In genomic region chr1:145823565-145824498, GRCh38 we compare ENCODE assay signal across 8 cellular contexts. TPM values are rescaled to one million over a fixed set of nuclear protein-coding genes. Genes with fewer than 3 reads are reported as not detected.
DNase-seq lines count a peak whose midpoint lies in the region; ATAC-seq and TF ChIP-seq lines count a peak whose summit lies in the region.

TSS of gene POLR3C (plus strand) at chr1:145824200. CDS start at chr1:145825777, 1,577 bp downstream.
TSS of gene RNF115 (minus strand) at chr1:145824095. CDS start at chr1:145823873, 222 bp downstream.

- POLR2A ChIA-PET in activated CD4-positive, alpha-beta T cell treated with anti-CD3 and anti-CD28 coated beads, Interleukin-2, amount 10 ng/mL, durations not matched to agents 7 days and 5 days (lab: Charles Lee), result no interaction called here

- peak within 1 kb of the TSS; percentile 90 for H3K4me3 ChIP-seq in BLaER1
- H3K4me3 ChIP-seq in coronary artery, result peak within 1 kb of the TSS; percentile 71

- H3K9me3 Mint-ChIP-seq in activated CD4-positive, alpha-beta T cell treated with anti-CD3 and anti-CD28 coated beads, Interleukin-2, amount 10 ng/mL, durations not matched to agents 7 days and 5 days, result no peaks in the 10 kb centered on the region

- peak within 1 kb of the TSS; percentile 89 for H3K27ac ChIP-seq in BLaER1
- peak within 1 kb of the TSS; percentile 71 to 92 for H3K27ac ChIP-seq in coronary artery

- peak within 1 kb of the TSS; percentile 95 for H3K27ac Mint-ChIP-seq in activated CD4-positive, alpha-beta T cell treated with anti-CD3 and anti-CD28 coated beads, Interleukin-2, amount 10 ng/mL, durations not matched to agents 7 days and 5 days

- peaks cover 5% of the 10 kb centered on the region for H3K9me3 ChIP-seq in BLaER1

- TF ChIP-seq CTCF in coronary artery (IDR thresholded peaks at IDR 0.05), result no peak

- H3K4me1 Mint-ChIP-seq in activated CD4-positive, alpha-beta T cell treated with anti-CD3 and anti-CD28 coated beads, Interleukin-2, amount 10 ng/mL, durations not matched to agents 7 days and 5 days, result peaks cover 37% of the 10 kb centered on the region

- peaks cover 39% of the 10 kb centered on the region for H3K36me3 ChIP-seq in BLaER1

- CTCF ChIA-PET in activated CD4-positive, alpha-beta T cell treated with anti-CD3 and anti-CD28 coated beads, Interleukin-2, amount 10 ng/mL, durations not matched to agents 7 days and 5 days (lab: Charles Lee), result interaction anchor here (0.9 to 4.2 kb wide), 5 partner anchors 11 to 198 kb away, joined by 3 to 24 read pairs (median 5); partner anchors contain the start of genes HJV and NUDT17

- H3K27me3 ChIP-seq in BLaER1, result no peaks in the 10 kb centered on the region

- DNase-seq in NCI-H69 (lab: John Stamatoyannopoulos, UW) (peak; percentile 98), coronary artery (ENCODE audit: low spot score) (peak; percentile 94), left kidney (ENCODE audit: low read depth, low spot score) (peak; percentile 98)
- peak; percentile 92 for DNase-seq in activated CD4-positive, alpha-beta T cell treated with anti-CD3 and anti-CD28 coated beads, Interleukin-2, amount 10 ng/mL, durations not matched to agents 7 days and 5 days
- peak; percentile 83 to 86 for DNase-seq in stimulated activated CD4-positive, alpha-beta T cell treated with anti-CD3 and anti-CD28 coated beads, Interleukin-2, amount 100 ng/mL, for 24 hours

- ATAC-seq in GM19351 (IDR thresholded peaks at IDR 0.05; ENCODE audit: unreplicated experiment) (peak; percentile 84), HG03520 (IDR thresholded peaks at IDR 0.05; ENCODE audit: unreplicated experiment) (peak; percentile 83)

- peaks cover 14% of the 10 kb centered on the region for H3K4me1 ChIP-seq in BLaER1

- H3K27me3 Mint-ChIP-seq in activated CD4-positive, alpha-beta T cell treated with anti-CD3 and anti-CD28 coated beads, Interleukin-2, amount 10 ng/mL, durations not matched to agents 7 days and 5 days, result no peaks in the 10 kb centered on the region

- peaks cover 37% of the 10 kb centered on the region for H3K36me3 Mint-ChIP-seq in activated CD4-positive, alpha-beta T cell treated with anti-CD3 and anti-CD28 coated beads, Interleukin-2, amount 10 ng/mL, durations not matched to agents 7 days and 5 days (ENCODE audit: low read depth)

- H3K9ac ChIP-seq in BLaER1, result peak within 1 kb of the TSS; percentile 93

- H4K20me1 ChIP-seq in BLaER1, result peaks cover 22% of the 10 kb centered on the region

- peak within 1 kb of the TSS; percentile 84 for H3K4me2 ChIP-seq in BLaER1

- peak within 1 kb of the TSS; percentile 96 for H3K4me3 Mint-ChIP-seq in activated CD4-positive, alpha-beta T cell treated with anti-CD3 and anti-CD28 coated beads, Interleukin-2, amount 10 ng/mL, durations not matched to agents 7 days and 5 days

RNA-seq across cellular contexts. Expression of gene POLR3C, which starts in this region (rescaled TPM):
- total RNA-seq in activated CD4-positive, alpha-beta T cell treated with anti-CD3 and anti-CD28 coated beads, Interleukin-2, amount 10 ng/mL, durations not matched to agents 7 days and 5 days, result 10 to 100 TPM; 34.5 to 38.7 TPM

RNA-seq across cellular contexts. Expression of gene RNF115, which starts in this region (rescaled TPM):
- total RNA-seq in activated CD4-positive, alpha-beta T cell treated with anti-CD3 and anti-CD28 coated beads, Interleukin-2, amount 10 ng/mL, durations not matched to agents 7 days and 5 days, result 10 to 100 TPM; 14.8 to 15.6 TPM

Comparison
In these comparisons a context has a peak if more than half of its experiments do, and no peak if none do; other contexts are left out.
1. Peak in every context shown above with its lines: DNase-seq, ATAC-seq, H3K4me3 ChIP-seq and H3K27ac ChIP-seq.